ENCODE assay signal across 20 cellular contexts in the genomic region with DNA sequence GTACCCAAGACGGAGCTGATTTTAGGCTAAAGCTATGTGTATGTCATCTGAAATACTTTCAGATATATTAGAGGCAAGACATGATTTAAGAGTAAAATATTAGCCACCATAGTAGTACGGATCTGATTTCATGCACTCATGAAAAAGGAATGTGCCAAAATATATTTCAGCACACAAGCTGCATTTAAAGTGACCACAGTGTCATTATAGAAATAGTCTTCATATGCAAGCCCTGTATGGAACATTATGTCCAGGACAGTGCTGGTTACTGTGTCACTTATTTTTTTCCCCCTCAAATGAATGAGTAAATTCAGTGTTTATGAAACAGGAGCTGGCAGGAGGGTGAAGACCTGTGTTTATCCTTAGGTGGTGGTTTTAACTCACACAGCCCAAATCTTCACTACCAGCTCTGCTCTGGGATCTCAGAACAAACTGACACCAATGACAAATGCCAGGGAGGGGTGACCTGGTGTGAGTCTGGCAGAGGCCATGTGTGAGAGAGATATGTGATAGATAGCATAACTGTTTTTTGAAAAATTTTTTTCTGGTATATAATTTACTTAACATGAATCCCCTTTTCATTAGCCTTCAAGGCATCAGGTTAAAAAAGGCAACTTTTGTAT. TPM values are rescaled to one million over a fixed set of nuclear protein-coding genes. Genes with fewer than 3 reads are reported as not detected.
DNase-seq lines count a peak whose midpoint lies in the region; ATAC-seq and TF ChIP-seq lines count a peak whose summit lies in the region.
"Had no signal": no experiment of that assay in that cellular context is flagged by ENCODE, and none has a peak within 500 bp of the region (broad histone marks: within the 10 kb centered on the region; RNA-seq: fewer than 3 reads in every experiment).

No MANE protein-coding gene starts in this region.

- intact Hi-C loops in left ventricle myocardium superior (cut with micrococcal nuclease), result no loop called here
- intact Hi-C loops in cardiac septum (cut with DNase I), result no loop called here

- H3K4me3 ChIP-seq in gastroesophageal sphincter, result no peak overlapping the region
- H3K4me3 ChIP-seq: esophagus squamous epithelium, lung, sigmoid colon had no signal

- WGBS in gastroesophageal sphincter (ENCODE audit: low coverage in 1 of 2), 2 donors, result 21 to 34% methylated on average over 2 of the region's 2 CpGs

- ATAC-seq in left ventricle myocardium superior (peak; percentile 24), HG03196 (IDR thresholded peaks at IDR 0.05; ENCODE audit: unreplicated experiment) (no peak), gastroesophageal sphincter (no peak)
- ATAC-seq: stimulated activated naive B cell treated with anti-CD40 and anti-IgM and Interleukin-4, amounts not matched to agents 10 μg/mL and 1 μg/mL and 100 μg/mL, for 72 hours had no signal

- H3K9me3 ChIP-seq in gastroesophageal sphincter, result no peaks in the 10 kb centered on the region
- H3K9me3 ChIP-seq: esophagus squamous epithelium, sigmoid colon had no signal

- TF ChIP-seq CTCF in gastroesophageal sphincter (IDR thresholded peaks at IDR 0.05), result no peak

- TF ChIP-seq POLR2A in gastroesophageal sphincter (IDR thresholded peaks at IDR 0.05), result no peak

- peaks cover 0 to 9% (median 4%) of the 10 kb centered on the region in 3 donors for H3K4me1 ChIP-seq in gastroesophageal sphincter
- H3K4me1 ChIP-seq: esophagus squamous epithelium had no signal

- no peaks in the 10 kb centered on the region for H3K27me3 ChIP-seq in gastroesophageal sphincter
- H3K27me3 ChIP-seq: esophagus squamous epithelium, sigmoid colon had no signal

- DNase-seq in left ventricle myocardium superior (no peak), cardiac septum (ENCODE audit: low spot score) (no peak), SW480 (ENCODE audit: low spot score) (peak; percentile 3), glomerular visceral epithelial cell (ENCODE audit: extremely low spot score) (peak; percentile 35), NCI-H1092 treated with DMSO at 0.1 percent for 48 hours (lab: John Stamatoyannopoulos, UW) (no peak), activated gamma-delta T cell (lab: John Stamatoyannopoulos, UW) (no peak)
- DNase-seq: ACHN; activated CD4-positive, alpha-beta T cell treated with anti-CD3 and anti-CD28 coated beads, Interleukin-2, amount 50 U/mL, for 4 hours; amniotic stem cell; COR-L47; esophagus squamous epithelium; NCI-H2029; NCI-H82; SHP77; sigmoid colon; stimulated activated naive B cell treated with anti-CD40 and anti-IgM and Interleukin-4, amounts not matched to agents 10 μg/mL and 1 μg/mL and 100 μg/mL, for 72 hours had no signal

- no peak for TF ChIP-seq EP300 in gastroesophageal sphincter (IDR thresholded peaks at IDR 0.05)

- no peaks in the 10 kb centered on the region for H3K36me3 ChIP-seq in gastroesophageal sphincter
- H3K36me3 ChIP-seq: esophagus squamous epithelium, sigmoid colon had no signal

- H3K27ac ChIP-seq in gastroesophageal sphincter, result no peak overlapping the region
- H3K27ac ChIP-seq: esophagus squamous epithelium, sigmoid colon had no signal

RNA-seq across cellular contexts. Expression of gene SLC38A4, which starts 51.7 kb away (rescaled TPM):
- total RNA-seq in left ventricle myocardium superior (2.1 TPM), cardiac septum (not detected), gastroesophageal sphincter (under 1 TPM in 2 of 4 donors, not detected in 2; 0.23 to 0.54 TPM)
- total RNA-seq: neural crest cell had no signal

Comparison
In these comparisons a context has a peak if more than half of its experiments do, and no peak if none do; other contexts are left out.
1. DNase-seq: peak in SW480 (single experiment) and glomerular visceral epithelial cell (single experiment); none in left ventricle myocardium superior (single experiment), cardiac septum (single experiment), NCI-H1092 treated with DMSO at 0.1 percent for 48 hours (single experiment) and activated gamma-delta T cell (single experiment).